In genomic region chr1:40161888-40162397, GRCh38 we compare ENCODE assay signal across 8 cellular contexts. TPM values are rescaled to one million over a fixed set of nuclear protein-coding genes. Genes with fewer than 3 reads are reported as not detected.
A peak's percentile ranks its signal among the peaks of the same experiment; 100 is the strongest.
DNase-seq lines count a peak whose midpoint lies in the region; ATAC-seq and TF ChIP-seq lines count a peak whose summit lies in the region.

No MANE protein-coding gene starts in this region.

- no peak overlapping the region for H3K27ac Mint-ChIP-seq in GM23338
- no peak overlapping the region for H3K27ac Mint-ChIP-seq in activated naive CD4-positive, alpha-beta T cell treated with anti-CD3 and anti-CD28 coated beads, Interleukin-2, amount 10 ng/mL, durations not matched to agents 7 days and 5 days
- no peak overlapping the region for H3K27ac Mint-ChIP-seq in natural killer cell treated with Interleukin-12 subunit alpha and Interleukin-12 subunit beta and Interleukin-15 and Interleukin-18, amount 100 ng/mL, for 72 hours

- CTCF ChIA-PET in activated naive CD4-positive, alpha-beta T cell treated with anti-CD3 and anti-CD28 coated beads, Interleukin-2, amount 10 ng/mL, durations not matched to agents 7 days and 5 days (lab: Charles Lee): interaction anchor here (0.7 to 3.1 kb wide), 6 partner anchors 10 to 154 kb away, joined by 3 to 18 read pairs (median 4); no protein-coding TSS in a partner anchor

- H3K4me2 ChIP-seq in GM23338: peak overlapping the region; percentile 87

- TF ChIP-seq CTCF in GM23338 (conservative IDR thresholded peaks at IDR 0.05; ENCODE audit: low read depth in 2 of 2): no peak
- no peak for TF ChIP-seq CTCF in WI38 (IDR thresholded peaks at IDR 0.05; ENCODE audit: low read depth, low read length)
- TF ChIP-seq CTCF in kidney epithelial cell (IDR thresholded peaks at IDR 0.05; ENCODE audit: insufficient read depth, low read length, poor library complexity, severe bottlenecking): peak; percentile 6

- H3K4me1 Mint-ChIP-seq in GM23338: peaks cover 6% of the 10 kb centered on the region
- H3K4me1 Mint-ChIP-seq in activated naive CD4-positive, alpha-beta T cell treated with anti-CD3 and anti-CD28 coated beads, Interleukin-2, amount 10 ng/mL, durations not matched to agents 7 days and 5 days: peaks cover 6% of the 10 kb centered on the region
- H3K4me1 Mint-ChIP-seq in natural killer cell treated with Interleukin-12 subunit alpha and Interleukin-12 subunit beta and Interleukin-15 and Interleukin-18, amount 100 ng/mL, for 72 hours (ENCODE audit: low read depth in 2 of 2): peaks cover 6 to 29% of the 10 kb centered on the region in 2 donors

- no peak overlapping the region for H3K4me3 Mint-ChIP-seq in GM23338
- no peak overlapping the region for H3K4me3 Mint-ChIP-seq in activated naive CD4-positive, alpha-beta T cell treated with anti-CD3 and anti-CD28 coated beads, Interleukin-2, amount 10 ng/mL, durations not matched to agents 7 days and 5 days
- H3K4me3 Mint-ChIP-seq in natural killer cell treated with Interleukin-12 subunit alpha and Interleukin-12 subunit beta and Interleukin-15 and Interleukin-18, amount 100 ng/mL, for 72 hours: no peak overlapping the region

- H3K9me3 Mint-ChIP-seq in GM23338: no peaks in the 10 kb centered on the region
- no peaks in the 10 kb centered on the region for H3K9me3 Mint-ChIP-seq in activated naive CD4-positive, alpha-beta T cell treated with anti-CD3 and anti-CD28 coated beads, Interleukin-2, amount 10 ng/mL, durations not matched to agents 7 days and 5 days
- no peaks in the 10 kb centered on the region for H3K9me3 Mint-ChIP-seq in natural killer cell treated with Interleukin-12 subunit alpha and Interleukin-12 subunit beta and Interleukin-15 and Interleukin-18, amount 100 ng/mL, for 72 hours

- ATAC-seq in GM23338 (no peak), HG02610 (IDR thresholded peaks at IDR 0.05; ENCODE audit: unreplicated experiment) (no peak)
- no peak for ATAC-seq in natural killer cell treated with Interleukin-12 subunit alpha and Interleukin-12 subunit beta and Interleukin-15 and Interleukin-18, amount 100 ng/mL, for 72 hours

- H3K27me3 Mint-ChIP-seq in GM23338 (ENCODE audit: insufficient read depth, low read depth, poor library complexity): peaks cover 2% of the 10 kb centered on the region
- H3K27me3 Mint-ChIP-seq in activated naive CD4-positive, alpha-beta T cell treated with anti-CD3 and anti-CD28 coated beads, Interleukin-2, amount 10 ng/mL, durations not matched to agents 7 days and 5 days: no peaks in the 10 kb centered on the region
- no peaks in the 10 kb centered on the region for H3K27me3 Mint-ChIP-seq in natural killer cell treated with Interleukin-12 subunit alpha and Interleukin-12 subunit beta and Interleukin-15 and Interleukin-18, amount 100 ng/mL, for 72 hours

- H3K27ac ChIP-seq in GM23338 (ENCODE audit: low read depth) (peak overlapping the region; percentile 82), urinary bladder (ENCODE audit: low read depth) (peak overlapping the region; percentile 96)

- peaks cover 57% of the 10 kb centered on the region for H3K79me2 ChIP-seq in GM23338 (replicated peaks; ENCODE audit: insufficient read depth)

- DNase-seq in 8988T (peak; percentile 18), GM23338 (ENCODE audit: low spot score) (no peak), kidney epithelial cell (ENCODE audit: low read depth) (no peak)
- DNase-seq in activated naive CD4-positive, alpha-beta T cell treated with anti-CD3 and anti-CD28 coated beads, Interleukin-2, amount 10 ng/mL, durations not matched to agents 7 days and 5 days: no peak
- DNase-seq in natural killer cell treated with Interleukin-12 subunit alpha and Interleukin-12 subunit beta and Interleukin-15 and Interleukin-18, amount 100 ng/mL, for 72 hours (ENCODE audit: low spot score): no peak

- H4K20me1 ChIP-seq in GM23338 (replicated peaks; ENCODE audit: insufficient read depth): peaks cover 37% of the 10 kb centered on the region

- peak overlapping the region; percentile 66 for H2AFZ ChIP-seq in GM23338

- under 1% methylated on average over 16 of the region's 16 CpGs for WGBS in urinary bladder

- peaks cover 13% of the 10 kb centered on the region for H3K4me1 ChIP-seq in GM23338 (ENCODE audit: insufficient read depth)
- H3K4me1 ChIP-seq in urinary bladder (ENCODE audit: insufficient read depth): peaks cover 5% of the 10 kb centered on the region

- H3K9me2 ChIP-seq in GM23338 (ENCODE audit: insufficient read depth): no peaks in the 10 kb centered on the region

- H3K36me3 ChIP-seq in GM23338 (ENCODE audit: insufficient read depth): no peaks in the 10 kb centered on the region
- no peaks in the 10 kb centered on the region for H3K36me3 ChIP-seq in kidney epithelial cell (ENCODE audit: control insufficient read depth, insufficient read depth, low read length)
- no peaks in the 10 kb centered on the region for H3K36me3 ChIP-seq in urinary bladder (ENCODE audit: insufficient read depth)

- H3K27me3 ChIP-seq in GM23338 (ENCODE audit: insufficient read depth): no peaks in the 10 kb centered on the region
- no peaks in the 10 kb centered on the region for H3K27me3 ChIP-seq in kidney epithelial cell (ENCODE audit: control insufficient read depth, insufficient read depth, low read length)

- 0 out of 2 replicates have a peak, but pooled peaks cover 3% of the 10 kb centered on the region for H3F3A ChIP-seq in GM23338 (replicated peaks; ENCODE audit: low read depth)

- H3K4me3 ChIP-seq in GM23338 (peak overlapping the region; percentile 92), WI38 (ENCODE audit: low read depth, low read length) (peak overlapping the region; percentile 96), kidney epithelial cell (ENCODE audit: low read depth, low read length) (peak overlapping the region; percentile 77), urinary bladder (ENCODE audit: low read depth, low read length) (peak overlapping the region; percentile 88)

- no peaks in the 10 kb centered on the region for H3K36me3 Mint-ChIP-seq in GM23338 (ENCODE audit: low read depth)
- peaks cover 13% of the 10 kb centered on the region for H3K36me3 Mint-ChIP-seq in activated naive CD4-positive, alpha-beta T cell treated with anti-CD3 and anti-CD28 coated beads, Interleukin-2, amount 10 ng/mL, durations not matched to agents 7 days and 5 days
- H3K36me3 Mint-ChIP-seq in natural killer cell treated with Interleukin-12 subunit alpha and Interleukin-12 subunit beta and Interleukin-15 and Interleukin-18, amount 100 ng/mL, for 72 hours: no peaks in the 10 kb centered on the region

TF ChIP-seq in GM23338, 12 proteins besides CTCF, POLR2A, EP300 and RAD21 (continues in another document):
- TF ChIP-seq REST (IDR thresholded peaks at IDR 0.05; ENCODE audit: unreplicated experiment): no peak
- no peak for TF ChIP-seq STAT1 (IDR thresholded peaks at IDR 0.05; ENCODE audit: unreplicated experiment)
- TF ChIP-seq EZH2 (IDR thresholded peaks at IDR 0.05; ENCODE audit: low read depth, unreplicated experiment): no peak
- TF ChIP-seq ZNF114 (CRISPR knock-in tag; IDR thresholded peaks at IDR 0.05): no peak
- no peak for TF ChIP-seq POLR2AphosphoS5 (IDR thresholded peaks at IDR 0.05; ENCODE audit: low read depth)
- TF ChIP-seq NANOG (IDR thresholded peaks at IDR 0.05; ENCODE audit: borderline replicate concordance): no peak
- TF ChIP-seq CREB1 (CRISPR knock-in tag; IDR thresholded peaks at IDR 0.05; ENCODE audit: low read depth): no peak

RNA-seq across cellular contexts. Expression of gene RLF, which starts 0.8 kb away (rescaled TPM):
- total RNA-seq in GM23338 (2014; rRNA removed; shearing (Covaris generic)): 21.1 and 22.2 TPM in 2 replicates
- polyA plus RNA-seq in GM23338 (2016; fragmentation: Nextera tagmentation; extraction: Ambion mirVana) (4.4 and 6.6 TPM in 2 replicates), urinary bladder (9.2 TPM)
- total RNA-seq in kidney epithelial cell (14.0 and 16.7 TPM in 2 replicates), urinary bladder (67.7 TPM)
- 10 to 100 TPM; 19.5 to 24.5 TPM for total RNA-seq in natural killer cell treated with Interleukin-12 subunit alpha and Interleukin-12 subunit beta and Interleukin-15 and Interleukin-18, amount 100 ng/mL, for 72 hours
